Comparison of ENCODE assay signal across 14 cellular contexts in genomic region chr11:48134221-48134922, GRCh38.
DNase-seq lines count a peak whose midpoint lies in the region; ATAC-seq and TF ChIP-seq lines count a peak whose summit lies in the region.
"Had no signal": no experiment of that assay in that cellular context is flagged by ENCODE, and none has a peak within 500 bp of the region (broad histone marks: within the 10 kb centered on the region; RNA-seq: fewer than 3 reads in every experiment).

No MANE protein-coding gene starts in this region.

- no peaks in the 10 kb centered on the region for H3K27me3 ChIP-seq in HUES64 (ENCODE audit: insufficient read depth, low read length)
- H3K27me3 ChIP-seq in neural progenitor cell, result no peaks in the 10 kb centered on the region
- no peaks in the 10 kb centered on the region for H3K27me3 ChIP-seq in gastrocnemius medialis
- H3K27me3 ChIP-seq: BLaER1 had no signal

- intact Hi-C loops in gastrocnemius medialis (cut with DNase I; ENCODE audit: low total_unique reads), result no loop called here
- intact Hi-C loops in activated T-helper 2 cell treated with anti-CD3 and anti-CD28 coated beads, Interferon-gamma antibody, Interleukin-2, Interleukin-4, amounts not matched to agents 10 μg/mL and 5 μg/mL and 100 μg/mL, durations not matched to agents 14 hours and 24 hours and 36 hours (cut with micrococcal nuclease), result no loop called here

- H3K4me2 ChIP-seq in neural progenitor cell, result peak overlapping the region; percentile 27
- H3K4me2 ChIP-seq: BLaER1 had no signal

- TF ChIP-seq CTCF in neural progenitor cell (IDR thresholded peaks at IDR 0.05), result no peak
- no peak for TF ChIP-seq CTCF in gastrocnemius medialis (IDR thresholded peaks at IDR 0.05 in 4 of 5, conservative IDR thresholded peaks at IDR 0.05 in 1 of 5)

- peaks cover 4% of the 10 kb centered on the region for H3K27me3 Mint-ChIP-seq in neural progenitor cell (ENCODE audit: insufficient read depth, low read depth)
- H3K27me3 Mint-ChIP-seq in activated T-helper 2 cell treated with anti-CD3 and anti-CD28 coated beads, Interferon-gamma antibody, Interleukin-2, Interleukin-4, amounts not matched to agents 10 μg/mL and 5 μg/mL and 100 μg/mL, durations not matched to agents 14 hours and 24 hours and 36 hours (ENCODE audit: low read depth), result no peaks in the 10 kb centered on the region
- H3K27me3 Mint-ChIP-seq: CD8-positive, alpha-beta memory T cell had no signal

- H2AFZ ChIP-seq in neural progenitor cell (replicated peaks), result no peak overlapping the region

- TF ChIP-seq POLR2A in gastrocnemius medialis (IDR thresholded peaks at IDR 0.05), result no peak

- peaks cover 8% of the 10 kb centered on the region for H3K36me3 Mint-ChIP-seq in neural progenitor cell
- peaks cover 60% of the 10 kb centered on the region for H3K36me3 Mint-ChIP-seq in activated T-helper 2 cell treated with anti-CD3 and anti-CD28 coated beads, Interferon-gamma antibody, Interleukin-2, Interleukin-4, amounts not matched to agents 10 μg/mL and 5 μg/mL and 100 μg/mL, durations not matched to agents 14 hours and 24 hours and 36 hours (ENCODE audit: low read depth)

- no peak overlapping the region for H3K4me3 Mint-ChIP-seq in neural progenitor cell
- H3K4me3 Mint-ChIP-seq in activated T-helper 2 cell treated with anti-CD3 and anti-CD28 coated beads, Interferon-gamma antibody, Interleukin-2, Interleukin-4, amounts not matched to agents 10 μg/mL and 5 μg/mL and 100 μg/mL, durations not matched to agents 14 hours and 24 hours and 36 hours (ENCODE audit: low read depth), result no peak overlapping the region
- H3K4me3 Mint-ChIP-seq: CD8-positive, alpha-beta memory T cell had no signal

- H3K4me1 ChIP-seq in HUES64 (ENCODE audit: insufficient read depth, low read length) (peaks cover 4% of the 10 kb centered on the region; the same call in 1 of the 2 replicates), neural progenitor cell (peaks cover 10% of the 10 kb centered on the region), gastrocnemius medialis (no peaks in the 10 kb centered on the region)

- no peaks in the 10 kb centered on the region for H3F3A ChIP-seq in neural progenitor cell (ENCODE audit: low read depth)

- H3K9me3 Mint-ChIP-seq in neural progenitor cell, result no peaks in the 10 kb centered on the region
- no peaks in the 10 kb centered on the region for H3K9me3 Mint-ChIP-seq in activated T-helper 2 cell treated with anti-CD3 and anti-CD28 coated beads, Interferon-gamma antibody, Interleukin-2, Interleukin-4, amounts not matched to agents 10 μg/mL and 5 μg/mL and 100 μg/mL, durations not matched to agents 14 hours and 24 hours and 36 hours
- H3K9me3 Mint-ChIP-seq: CD8-positive, alpha-beta memory T cell had no signal

- no peak for ATAC-seq in gastrocnemius medialis
- ATAC-seq: K562 had no signal

- WGBS in HUES64, result 84% methylated on average over 10 of the region's 10 CpGs

- no peaks in the 10 kb centered on the region for H3K9me3 ChIP-seq in HUES64 (ENCODE audit: insufficient read depth, low read depth, low read length)
- H3K9me3 ChIP-seq in neural progenitor cell (ENCODE audit: low read depth), result no peaks in the 10 kb centered on the region
- H3K9me3 ChIP-seq in gastrocnemius medialis, result no peaks in the 10 kb centered on the region
- H3K9me3 ChIP-seq: HAP-1 had no signal

- 0 out of 2 replicates have a peak overlapping the region, but pooled peaks have one; percentile 33 for H3K27ac ChIP-seq in HUES64 (ENCODE audit: low read depth, low read length)
- H3K27ac ChIP-seq in neural progenitor cell, result peak overlapping the region; percentile 24
- H3K27ac ChIP-seq in gastrocnemius medialis, result no peak overlapping the region
- H3K27ac ChIP-seq: 22Rv1, BLaER1 had no signal

- H3K4me3 ChIP-seq in HUES64 (ENCODE audit: low read length) (no peak overlapping the region), neural progenitor cell (no peak overlapping the region), gastrocnemius medialis (no peak overlapping the region)
- H3K4me3 ChIP-seq: BLaER1, HAP-1, K562 had no signal

- H3K36me3 ChIP-seq in HUES64 (ENCODE audit: insufficient read depth, low read length) (peaks cover 12% of the 10 kb centered on the region), neural progenitor cell (no peaks in the 10 kb centered on the region), gastrocnemius medialis (no peaks in the 10 kb centered on the region)

- H3K9ac ChIP-seq in HUES64 (ENCODE audit: low read depth, low read length) (no peak overlapping the region), neural progenitor cell (no peak overlapping the region)
- H3K9ac ChIP-seq: BLaER1 had no signal

- in situ Hi-C loops in gastrocnemius medialis (cut with MboI; ENCODE audit: low sequenced_read_pairs in 4 of 4), result no loop called here

- H3K27ac Mint-ChIP-seq in neural progenitor cell, result no peak overlapping the region
- H3K27ac Mint-ChIP-seq in activated T-helper 2 cell treated with anti-CD3 and anti-CD28 coated beads, Interferon-gamma antibody, Interleukin-2, Interleukin-4, amounts not matched to agents 10 μg/mL and 5 μg/mL and 100 μg/mL, durations not matched to agents 14 hours and 24 hours and 36 hours, result no peak overlapping the region

- no peaks in the 10 kb centered on the region for H4K20me1 ChIP-seq in neural progenitor cell (ENCODE audit: low read depth)
- H4K20me1 ChIP-seq: BLaER1 had no signal

- H3K79me2 ChIP-seq in neural progenitor cell (ENCODE audit: low read depth), result no peaks in the 10 kb centered on the region

- no peaks in the 10 kb centered on the region for H3K4me1 Mint-ChIP-seq in neural progenitor cell
- peaks cover 8% of the 10 kb centered on the region for H3K4me1 Mint-ChIP-seq in activated T-helper 2 cell treated with anti-CD3 and anti-CD28 coated beads, Interferon-gamma antibody, Interleukin-2, Interleukin-4, amounts not matched to agents 10 μg/mL and 5 μg/mL and 100 μg/mL, durations not matched to agents 14 hours and 24 hours and 36 hours (ENCODE audit: low read depth)

- DNase-seq in COLO829 (ENCODE audit: low spot score) (peak; percentile 74), foreskin melanocyte (peak; percentile 81), neural progenitor cell (ENCODE audit: low spot score) (peak; percentile 33), AML-193 (lab: John Stamatoyannopoulos, UW) (no peak), occipital lobe (lab: John Stamatoyannopoulos, UW) (no peak), gastrocnemius medialis (no peak)
- no peak for DNase-seq in activated T-helper 2 cell treated with anti-CD3 and anti-CD28 coated beads, Interferon-gamma antibody, Interleukin-2, Interleukin-4, amounts not matched to agents 10 μg/mL and 5 μg/mL and 100 μg/mL, durations not matched to agents 14 hours and 24 hours and 36 hours (ENCODE audit: low spot score)
- DNase-seq: CD8-positive, alpha-beta memory T cell; DMS 273 treated with DMSO at 0.1 percent for 48 hours had no signal

Comparison
In these comparisons a context has a peak if more than half of its experiments do, and no peak if none do; other contexts are left out.
1. DNase-seq: peak in COLO829 (single experiment), foreskin melanocyte (single experiment) and neural progenitor cell (single experiment); none in AML-193 (0 of 2), occipital lobe (single experiment), gastrocnemius medialis (0 of 2) and activated T-helper 2 cell treated with anti-CD3 and anti-CD28 coated beads, Interferon-gamma antibody, Interleukin-2, Interleukin-4, amounts not matched to agents 10 μg/mL and 5 μg/mL and 100 μg/mL, durations not matched to agents 14 hours and 24 hours and 36 hours (single experiment).
2. H3K27ac ChIP-seq: peak in HUES64 (single experiment) and neural progenitor cell (single experiment); none in gastrocnemius medialis (0 of 4).